Comparison of ENCODE assay signal across 17 cellular contexts in genomic region chr5:171642894-171643293, GRCh38.
A peak's percentile ranks its signal among the peaks of the same experiment; 100 is the strongest.
DNase-seq lines count a peak whose midpoint lies in the region; ATAC-seq and TF ChIP-seq lines count a peak whose summit lies in the region.
"Had no signal": no experiment of that assay in that cellular context is flagged by ENCODE, and none has a peak within 500 bp of the region (broad histone marks: within the 10 kb centered on the region; RNA-seq: fewer than 3 reads in every experiment).

No MANE protein-coding gene starts in this region.

- no peak overlapping the region for H2AFZ ChIP-seq in neural progenitor cell (replicated peaks)

- DNase-seq in neural progenitor cell (ENCODE audit: low spot score) (no peak), Right ventricle myocardium superior (no peak)
- DNase-seq: AML-193; Caco-2; Calu3; CD4-positive, alpha-beta T cell; CD8-positive, alpha-beta T cell; DMS79 treated with DMSO at 0.1 percent for 48 hours; GF-D8 had no signal

- peaks cover 26% of the 10 kb centered on the region for H3K4me1 ChIP-seq in neural progenitor cell
- H3K4me1 ChIP-seq: Caco-2 had no signal

- H3K4me2 ChIP-seq in neural progenitor cell = no peak overlapping the region
- H3K4me2 ChIP-seq: A549; BLaER1 treated with 17β-estradiol and CSF1 and Interleukin-3, amounts not matched to agents 10 nM and 100 nM had no signal

- no peak for TF ChIP-seq CTCF in neural progenitor cell (IDR thresholded peaks at IDR 0.05)

- peak overlapping the region; percentile 53 for H3K27ac ChIP-seq in angular gyrus (ENCODE audit: low read depth, low read length)
- H3K27ac ChIP-seq in cingulate gyrus (ENCODE audit: low read depth, low read length) = peak overlapping the region; percentile 52
- no peak overlapping the region for H3K27ac ChIP-seq in neural progenitor cell
- H3K27ac ChIP-seq: 22Rv1; A549; BLaER1 treated with 17β-estradiol and CSF1 and Interleukin-3, amounts not matched to agents 10 nM and 100 nM; C4-2B had no signal

- H3K9me3 ChIP-seq in neural progenitor cell (ENCODE audit: low read depth) = no peaks in the 10 kb centered on the region
- H3K9me3 ChIP-seq: A549; BLaER1 treated with 17β-estradiol and CSF1 and Interleukin-3, amounts not matched to agents 10 nM and 100 nM; Caco-2 had no signal

- peaks cover 14% of the 10 kb centered on the region for H3K27me3 Mint-ChIP-seq in neural progenitor cell (ENCODE audit: insufficient read depth, low read depth)

- H3K36me3 Mint-ChIP-seq in neural progenitor cell = no peaks in the 10 kb centered on the region
- H3K36me3 Mint-ChIP-seq: CD8-positive, alpha-beta T cell had no signal

- no peak overlapping the region for H3K4me3 ChIP-seq in neural progenitor cell
- H3K4me3 ChIP-seq: A549; BLaER1 treated with 17β-estradiol and CSF1 and Interleukin-3, amounts not matched to agents 10 nM and 100 nM had no signal

- H3K9ac ChIP-seq in neural progenitor cell = no peak overlapping the region
- H3K9ac ChIP-seq: BLaER1 treated with 17β-estradiol and CSF1 and Interleukin-3, amounts not matched to agents 10 nM and 100 nM had no signal

- no peaks in the 10 kb centered on the region for H3K9me3 Mint-ChIP-seq in neural progenitor cell
- H3K9me3 Mint-ChIP-seq: CD4-positive, alpha-beta T cell; CD8-positive, alpha-beta T cell had no signal

- ATAC-seq in Right ventricle myocardium superior (ENCODE audit: poor library complexity) (no peak), HG03442 (IDR thresholded peaks at IDR 0.05; ENCODE audit: unreplicated experiment) (no peak)
- ATAC-seq: A549; CD8-positive, alpha-beta T cell had no signal

- no peaks in the 10 kb centered on the region for H3K36me3 ChIP-seq in neural progenitor cell
- H3K36me3 ChIP-seq: BLaER1 treated with 17β-estradiol and CSF1 and Interleukin-3, amounts not matched to agents 10 nM and 100 nM had no signal

- H3K27me3 ChIP-seq in neural progenitor cell = no peaks in the 10 kb centered on the region
- H3K27me3 ChIP-seq: BLaER1 treated with 17β-estradiol and CSF1 and Interleukin-3, amounts not matched to agents 10 nM and 100 nM had no signal

- no peaks in the 10 kb centered on the region for H4K20me1 ChIP-seq in neural progenitor cell (ENCODE audit: low read depth)
- H4K20me1 ChIP-seq: BLaER1 treated with 17β-estradiol and CSF1 and Interleukin-3, amounts not matched to agents 10 nM and 100 nM had no signal

- H3K4me3 Mint-ChIP-seq in neural progenitor cell = peak overlapping the region; percentile 26
- H3K4me3 Mint-ChIP-seq: B cell; CD4-positive, alpha-beta T cell; CD8-positive, alpha-beta T cell had no signal

- H3K4me1 Mint-ChIP-seq in neural progenitor cell = peaks cover 43% of the 10 kb centered on the region
- H3K4me1 Mint-ChIP-seq: B cell had no signal

- no peak overlapping the region for H3K27ac Mint-ChIP-seq in neural progenitor cell
- H3K27ac Mint-ChIP-seq: B cell; CD4-positive, alpha-beta T cell; CD8-positive, alpha-beta T cell had no signal

- no peaks in the 10 kb centered on the region for H3F3A ChIP-seq in neural progenitor cell (ENCODE audit: low read depth)

- intact Hi-C loops in Right ventricle myocardium superior (cut with DNase I) = no loop called here

- no peaks in the 10 kb centered on the region for H3K79me2 ChIP-seq in neural progenitor cell (ENCODE audit: low read depth)
